Comparison of ENCODE assay signal across 1 cellular context in genomic region chr5:77775773-77776605, GRCh38.
TF ChIP-seq lines count a peak whose summit lies in the region.

TBCA (minus strand) TSS chr5:77776339; CDS start chr5:77776257, 82 bp downstream.

TF ChIP-seq in HepG2, 621 proteins besides CTCF, POLR2A, EP300 and RAD21 (continued from another document and continues in another):
- TF ChIP-seq ZNF101 (CRISPR knock-in tag; IDR thresholded peaks at IDR 0.05; ENCODE audit: borderline replicate concordance, low read depth) (0 out of 2 replicates have a peak, but pooled peaks have one; percentile 31), NR2C2 (CRISPR knock-in tag; IDR thresholded peaks at IDR 0.05; ENCODE audit: borderline replicate concordance) (no peak), ZSCAN25 (CRISPR knock-in tag; IDR thresholded peaks at IDR 0.05) (peak; percentile 76; the same call in 1 of the 2 replicates), ZNF331 (CRISPR knock-in tag; IDR thresholded peaks at IDR 0.05) (no peak), CC2D1A (CRISPR knock-in tag; IDR thresholded peaks at IDR 0.05) (no peak), HIC2 (CRISPR knock-in tag; IDR thresholded peaks at IDR 0.05; ENCODE audit: low read depth) (no peak), ZNF414 (CRISPR knock-in tag; IDR thresholded peaks at IDR 0.05) (peak; percentile 77; the same call in 1 of the 2 replicates), RNF219 (CRISPR knock-in tag; IDR thresholded peaks at IDR 0.05) (0 out of 2 replicates have a peak, but pooled peaks have one; percentile 58), ONECUT2 (CRISPR knock-in tag; IDR thresholded peaks at IDR 0.05) (peak; percentile 16; the same call in 1 of the 2 replicates), TEAD2 (CRISPR knock-in tag; IDR thresholded peaks at IDR 0.05) (no peak), ZNF879 (CRISPR knock-in tag; IDR thresholded peaks at IDR 0.05) (peak; percentile 34; the same call in 1 of the 2 replicates), CENPX (CRISPR knock-in tag; IDR thresholded peaks at IDR 0.05) (no peak), SRSF9 (IDR thresholded peaks at IDR 0.05; ENCODE audit: borderline replicate concordance, insufficient read depth, low read depth, low read length, poor library complexity, severe bottlenecking) (no peak), ZNF580 (CRISPR knock-in tag; IDR thresholded peaks at IDR 0.05; ENCODE audit: borderline replicate concordance, low read depth) (no peak), PRDM15 (CRISPR knock-in tag; IDR thresholded peaks at IDR 0.05) (no peak; the same call in 1 of the 2 replicates), RARA (CRISPR knock-in tag; IDR thresholded peaks at IDR 0.05) (0 out of 2 replicates have a peak, but pooled peaks have one; percentile 13), ZNF337 (CRISPR knock-in tag; IDR thresholded peaks at IDR 0.05; ENCODE audit: borderline replicate concordance, low read depth) (no peak), NCOR1 (IDR thresholded peaks at IDR 0.05; ENCODE audit: borderline replicate concordance, low read length) (no peak), TOE1 (CRISPR knock-in tag; IDR thresholded peaks at IDR 0.05) (peak; percentile 34; the same call in 1 of the 2 replicates), SUZ12 (IDR thresholded peaks at IDR 0.05; ENCODE audit: low read depth, low read length) (no peak), ZNF704 (CRISPR knock-in tag; IDR thresholded peaks at IDR 0.05; ENCODE audit: borderline replicate concordance) (peak; percentile 46; the same call in 1 of the 2 replicates), ZBTB33 (CRISPR knock-in tag; IDR thresholded peaks at IDR 0.05) (no peak), KDM1A (CRISPR knock-in tag; IDR thresholded peaks at IDR 0.05) (no peak), PITX1 (CRISPR knock-in tag; IDR thresholded peaks at IDR 0.05) (no peak), MAFK (conservative IDR thresholded peaks at IDR 0.05 in 1 of 2, IDR thresholded peaks at IDR 0.05 in 1 of 2; ENCODE audit: low read length in 2 of 2) (no peak), TEAD3 (CRISPR knock-in tag; optimal IDR thresholded peaks at IDR 0.05; ENCODE audit: borderline replicate concordance) (peak; percentile 61), ZNF547 (CRISPR knock-in tag; IDR thresholded peaks at IDR 0.05) (peak; percentile 89), TCF7L2 (IDR thresholded peaks at IDR 0.05; ENCODE audit: low read depth, low read length) (no peak), ZFP1 (CRISPR knock-in tag; IDR thresholded peaks at IDR 0.05) (no peak), AHR (CRISPR knock-in tag; IDR thresholded peaks at IDR 0.05) (no peak), TFDP2 (CRISPR knock-in tag; IDR thresholded peaks at IDR 0.05) (peak; percentile 76), HIVEP1 (CRISPR knock-in tag; IDR thresholded peaks at IDR 0.05) (no peak), ATAD3A (CRISPR knock-in tag; IDR thresholded peaks at IDR 0.05) (no peak), ZNF441 (CRISPR knock-in tag; IDR thresholded peaks at IDR 0.05; ENCODE audit: borderline replicate concordance) (peak; percentile 56; the same call in 1 of the 2 replicates), NFIB (CRISPR knock-in tag; IDR thresholded peaks at IDR 0.05; ENCODE audit: borderline replicate concordance) (no peak), ZNF496 (CRISPR knock-in tag; IDR thresholded peaks at IDR 0.05; ENCODE audit: insufficient replicate concordance) (no peak), ZNF556 (CRISPR knock-in tag; IDR thresholded peaks at IDR 0.05; ENCODE audit: borderline replicate concordance) (peak; percentile 90; the same call in 1 of the 2 replicates), RBFOX2 (IDR thresholded peaks at IDR 0.05; ENCODE audit: low read depth, low read length) (peak; percentile 97), RFX3 (CRISPR knock-in tag; IDR thresholded peaks at IDR 0.05) (no peak), ZFP82 (CRISPR knock-in tag; IDR thresholded peaks at IDR 0.05; ENCODE audit: borderline replicate concordance) (peak; percentile 46; the same call in 1 of the 2 replicates), SMARCC2 (IDR thresholded peaks at IDR 0.05) (no peak), AGO1 (IDR thresholded peaks at IDR 0.05; ENCODE audit: low read depth, low read length, poor library complexity, severe bottlenecking) (peak; percentile 50), HMGXB3 (CRISPR knock-in tag; IDR thresholded peaks at IDR 0.05; ENCODE audit: borderline replicate concordance) (no peak), RNF2 (conservative IDR thresholded peaks at IDR 0.05; ENCODE audit: low read depth) (peak; percentile 59), NFE2L1 (CRISPR knock-in tag; IDR thresholded peaks at IDR 0.05; ENCODE audit: borderline replicate concordance) (no peak), SYNCRIP (IDR thresholded peaks at IDR 0.05; ENCODE audit: insufficient read depth, low read depth, low read length) (no peak), SP4 (CRISPR knock-in tag; IDR thresholded peaks at IDR 0.05) (peak; percentile 73), MIER2 (CRISPR knock-in tag; IDR thresholded peaks at IDR 0.05) (no peak)
